ENCODE assay signal across 30 cellular contexts in the genomic region with DNA sequence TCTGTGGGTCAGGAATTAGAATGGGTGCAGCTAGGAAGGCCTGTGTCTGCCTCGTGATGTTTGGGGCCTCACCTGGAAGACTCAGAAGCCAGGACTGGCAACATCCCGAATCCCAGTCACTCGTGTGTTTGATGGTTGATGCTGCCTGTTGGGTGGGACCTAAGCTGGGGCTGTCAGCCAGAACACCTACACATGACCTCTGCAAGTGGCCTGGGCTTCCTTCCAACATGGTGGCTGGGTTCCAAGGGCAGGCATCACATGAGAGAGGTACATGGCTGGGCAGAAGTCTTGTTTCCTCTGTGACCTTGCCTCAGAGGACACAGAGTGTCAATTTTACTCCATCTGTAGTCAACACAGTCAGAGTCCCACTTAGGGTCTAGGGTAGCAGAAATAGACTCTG.
DNase-seq lines count a peak whose midpoint lies in the region; ATAC-seq, FAIRE-seq and TF ChIP-seq lines count a peak whose summit lies in the region.
"Had no signal": no experiment of that assay in that cellular context is flagged by ENCODE, and none has a peak within 500 bp of the region (broad histone marks: within the 10 kb centered on the region; RNA-seq: fewer than 3 reads in every experiment).

No MANE protein-coding gene starts in this region.

- CTCF ChIA-PET in HepG2 (lab: Yijun Ruan, JAX; ENCODE audit: low intra/inter-chr PET ratio, low total read pairs): no interaction called here

- no peak for TF ChIP-seq EP300 in HepG2 (IDR thresholded peaks at IDR 0.05; ENCODE audit: low read depth in 2 of 2, low read length in 2 of 2)
- no peak for TF ChIP-seq EP300 in HepG2 (CRISPR knock-in tag; IDR thresholded peaks at IDR 0.05; ENCODE audit: borderline replicate concordance)

- no peak overlapping the region for H3K27ac ChIP-seq in liver (ENCODE audit: low read depth in 1 of 2, low read length in 2 of 2)
- H3K27ac ChIP-seq in HepG2 (ENCODE audit: extremely low read length, insufficient read depth, low read length): no peak overlapping the region
- H3K27ac ChIP-seq in foreskin keratinocyte: no peak overlapping the region
- H3K27ac ChIP-seq: adrenal gland, body of pancreas, skin epidermis, testis, uterus had no signal

- in situ Hi-C loops in HepG2 (cut with HindIII; ENCODE audit: extremely low pct_ligation_motif_present, low pct_unique_long_range_greater_than_20kb): no loop called here

- H3K9ac ChIP-seq in liver (ENCODE audit: low read depth in 1 of 2, low read length in 2 of 2) (no peak overlapping the region), HepG2 (ENCODE audit: insufficient read depth, low read depth, low read length) (no peak overlapping the region)

- no peak for DNase-seq in HepG2 (ENCODE audit: low spot score)
- peak; percentile 5 for DNase-seq in RPMI8226
- DNase-seq in left lobe of liver (ENCODE audit: low spot score): peak; percentile 70
- no peak for DNase-seq in foreskin keratinocyte
- DNase-seq in NCI-H446 treated with DMSO at 0.1 percent for 48 hours (lab: John Stamatoyannopoulos, UW): no peak
- no peak for DNase-seq in DMS153 (lab: John Stamatoyannopoulos, UW)
- DNase-seq: ACHN; activated CD4-positive, alpha-beta T cell treated with anti-CD3 and anti-CD28 coated beads, Interleukin-2, amount 50 U/mL, for 48 hours; activated CD4-positive, CD25-positive, alpha-beta regulatory T cell treated with anti-CD3 and anti-CD28 coated beads, Interleukin-2, amount 50 U/mL, for 72 hours; activated naive CD4-positive, alpha-beta T cell treated with anti-CD3 and anti-CD28 coated beads, Interleukin-2, amount 10 ng/mL, durations not matched to agents 7 days and 5 days; BE2C; body of pancreas; CD8-positive, alpha-beta T cell; cerebellar nuclear complex; dermis blood vessel endothelial cell; endodermal cell; head of caudate nucleus; Karpas-422; kidney; NCI-H2227 treated with DMSO at 0.1 percent for 48 hours; NCI-H69; SIG-M5; stimulated activated naive CD8-positive, alpha-beta T cell treated with anti-CD3 and anti-CD28 coated beads, Interleukin-15, Interleukin-2, amounts not matched to agents 100 U/mL and 50 U/mL, for 24 hours; testis; uterus had no signal

- intact Hi-C loops in HepG2 (cut with micrococcal nuclease; ENCODE audit: unreplicated experiment): no loop called here

- no peak for FAIRE-seq in HepG2 (lab: Jason Lieb, UNC)
- FAIRE-seq: kidney had no signal

- H3K4me2 ChIP-seq in HepG2 (ENCODE audit: low read depth, low read length): no peak overlapping the region

- 60% methylated on average over 3 of the region's 3 CpGs for WGBS in liver
- 90% methylated on average over 2 of the region's 3 CpGs for WGBS in HepG2 (ENCODE audit: low lambda C conversion rate)

- H3K9me3 ChIP-seq in liver (ENCODE audit: control insufficient read depth in 4 of 4, low read length in 3 of 4): no peaks in the 10 kb centered on the region
- H3K9me3 ChIP-seq in HepG2 (ENCODE audit: low read length): no peaks in the 10 kb centered on the region
- H3K9me3 ChIP-seq: adrenal gland, body of pancreas, HAP-1, testis, uterus had no signal

- no peak for TF ChIP-seq POLR2A in HepG2 (IDR thresholded peaks at IDR 0.05; ENCODE audit: insufficient read depth in 1 of 2, low read depth in 2 of 2, low read length in 2 of 2)

- H3K4me3 ChIP-seq in liver (ENCODE audit: low read depth in 1 of 3, low read length in 3 of 3) (no peak overlapping the region), HepG2 (replicated peaks in 1 of 3; ENCODE audit: insufficient read depth in 1 of 3, low read depth in 2 of 3, low read length in 3 of 3) (no peak overlapping the region)
- H3K4me3 ChIP-seq: adrenal gland, body of pancreas, HAP-1, skin epidermis, testis, uterus had no signal

- H3K79me2 ChIP-seq in HepG2 (ENCODE audit: insufficient read depth, low read length): no peaks in the 10 kb centered on the region

- H3K36me3 ChIP-seq in liver (ENCODE audit: control insufficient read depth in 4 of 4, insufficient read depth in 3 of 4, low read depth in 1 of 4, low read length in 3 of 4) (no peaks in the 10 kb centered on the region), HepG2 (replicated peaks in 1 of 2; ENCODE audit: control insufficient read depth in 1 of 2, insufficient read depth in 2 of 2, low read length in 2 of 2) (peaks cover 2 to 10% of the 10 kb centered on the region in 2 experiments; a peak in 2 of 5 replicates)
- H3K36me3 ChIP-seq: adrenal gland, BE2C, HAP-1, uterus had no signal

- no peak for ATAC-seq in HepG2
- peak; percentile 82 for ATAC-seq in left lobe of liver
- ATAC-seq in foreskin keratinocyte: no peak
- ATAC-seq: body of pancreas; CD8-positive, alpha-beta T cell; Panc1; stimulated activated naive CD8-positive, alpha-beta T cell treated with anti-CD3 and anti-CD28 coated beads, Interleukin-15, Interleukin-2, amounts not matched to agents 100 U/mL and 50 U/mL, for 24 hours had no signal

- TF ChIP-seq RAD21 in liver (IDR thresholded peaks at IDR 0.05): no peak
- TF ChIP-seq RAD21 in HepG2 (CRISPR knock-in tag; IDR thresholded peaks at IDR 0.05): no peak

- H2AFZ ChIP-seq in HepG2 (ENCODE audit: low read length): no peak overlapping the region

- H3K4me1 ChIP-seq in liver (ENCODE audit: control insufficient read depth in 4 of 4, insufficient read depth in 4 of 4, low read length in 3 of 4) (no peaks in the 10 kb centered on the region), HepG2 (ENCODE audit: insufficient read depth, low read length) (no peaks in the 10 kb centered on the region), foreskin keratinocyte (no peaks in the 10 kb centered on the region)
- H3K4me1 ChIP-seq: adrenal gland, BE2C, body of pancreas, HAP-1, testis, uterus had no signal

- H3K27me3 ChIP-seq in liver (ENCODE audit: control insufficient read depth in 4 of 4, insufficient read depth in 4 of 4, low read length in 3 of 4) (no peaks in the 10 kb centered on the region), HepG2 (ENCODE audit: control insufficient read depth in 1 of 2, insufficient read depth in 2 of 2, low read length in 2 of 2) (no peaks in the 10 kb centered on the region), foreskin keratinocyte (no peaks in the 10 kb centered on the region)
- H3K27me3 ChIP-seq: adrenal gland, BE2C, body of pancreas, testis, uterus had no signal

- H4K20me1 ChIP-seq in HepG2 (ENCODE audit: insufficient read depth, low read length): no peaks in the 10 kb centered on the region

- TF ChIP-seq CTCF in liver (IDR thresholded peaks at IDR 0.05; ENCODE audit: low read depth, low read length, missing input control): no peak
- TF ChIP-seq CTCF in HepG2 (CRISPR knock-in tag; IDR thresholded peaks at IDR 0.05): no peak
- TF ChIP-seq CTCF in foreskin keratinocyte (conservative IDR thresholded peaks at IDR 0.05): no peak

- no TSS peak for BruUV-seq in HepG2 (replicated peaks; lab: Mats Ljungman, UMichigan)

- POLR2A ChIA-PET in HepG2 (lab: Yijun Ruan, JAX): no interaction called here

TF ChIP-seq in liver, 16 proteins besides CTCF, POLR2A, EP300 and RAD21:
- peak; percentile 55 to 69 for TF ChIP-seq HNF4A (conservative IDR thresholded peaks at IDR 0.05)
- peak; percentile 17 to 71 for TF ChIP-seq RXRA (IDR thresholded peaks at IDR 0.05)
- TF ChIP-seq, protein P1, sequence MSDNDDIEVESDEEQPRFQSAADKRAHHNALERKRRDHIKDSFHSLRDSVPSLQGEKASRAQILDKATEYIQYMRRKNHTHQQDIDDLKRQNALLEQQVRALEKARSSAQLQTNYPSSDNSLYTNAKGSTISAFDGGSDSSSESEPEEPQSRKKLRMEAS (IDR thresholded peaks at IDR 0.05): no peak
- TF ChIP-seq FOXA1 (IDR thresholded peaks at IDR 0.05): peak; percentile 12

TF ChIP-seq in HepG2, 621 proteins besides CTCF, POLR2A, EP300 and RAD21:
- TF ChIP-seq MIXL1 (CRISPR knock-in tag; IDR thresholded peaks at IDR 0.05): no peak
- TF ChIP-seq SMYD3 (CRISPR knock-in tag; IDR thresholded peaks at IDR 0.05): no peak
- no peak for TF ChIP-seq NRL (CRISPR knock-in tag; IDR thresholded peaks at IDR 0.05; ENCODE audit: borderline replicate concordance)
- TF ChIP-seq ZNF264 (CRISPR knock-in tag; IDR thresholded peaks at IDR 0.05): no peak
- TF ChIP-seq, protein P2, sequence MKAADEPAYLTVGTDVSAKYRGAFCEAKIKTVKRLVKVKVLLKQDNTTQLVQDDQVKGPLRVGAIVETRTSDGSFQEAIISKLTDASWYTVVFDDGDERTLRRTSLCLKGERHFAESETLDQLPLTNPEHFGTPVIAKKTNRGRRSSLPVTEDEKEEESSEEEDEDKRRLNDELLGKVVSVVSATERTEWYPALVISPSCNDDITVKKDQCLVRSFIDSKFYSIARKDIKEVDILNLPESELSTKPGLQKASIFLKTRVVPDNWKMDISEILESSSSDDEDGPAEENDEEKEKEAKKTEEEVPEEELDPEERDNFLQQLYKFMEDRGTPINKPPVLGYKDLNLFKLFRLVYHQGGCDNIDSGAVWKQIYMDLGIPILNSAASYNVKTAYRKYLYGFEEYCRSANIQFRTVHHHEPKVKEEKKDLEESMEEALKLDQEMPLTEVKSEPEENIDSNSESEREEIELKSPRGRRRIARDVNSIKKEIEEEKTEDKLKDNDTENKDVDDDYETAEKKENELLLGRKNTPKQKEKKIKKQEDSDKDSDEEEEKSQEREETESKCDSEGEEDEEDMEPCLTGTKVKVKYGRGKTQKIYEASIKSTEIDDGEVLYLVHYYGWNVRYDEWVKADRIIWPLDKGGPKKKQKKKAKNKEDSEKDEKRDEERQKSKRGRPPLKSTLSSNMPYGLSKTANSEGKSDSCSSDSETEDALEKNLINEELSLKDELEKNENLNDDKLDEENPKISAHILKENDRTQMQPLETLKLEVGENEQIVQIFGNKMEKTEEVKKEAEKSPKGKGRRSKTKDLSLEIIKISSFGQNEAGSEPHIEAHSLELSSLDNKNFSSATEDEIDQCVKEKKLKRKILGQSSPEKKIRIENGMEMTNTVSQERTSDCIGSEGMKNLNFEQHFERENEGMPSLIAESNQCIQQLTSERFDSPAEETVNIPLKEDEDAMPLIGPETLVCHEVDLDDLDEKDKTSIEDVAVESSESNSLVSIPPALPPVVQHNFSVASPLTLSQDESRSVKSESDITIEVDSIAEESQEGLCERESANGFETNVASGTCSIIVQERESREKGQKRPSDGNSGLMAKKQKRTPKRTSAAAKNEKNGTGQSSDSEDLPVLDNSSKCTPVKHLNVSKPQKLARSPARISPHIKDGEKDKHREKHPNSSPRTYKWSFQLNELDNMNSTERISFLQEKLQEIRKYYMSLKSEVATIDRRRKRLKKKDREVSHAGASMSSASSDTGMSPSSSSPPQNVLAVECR (CRISPR knock-in tag; IDR thresholded peaks at IDR 0.05; ENCODE audit: borderline replicate concordance): no peak
- no peak for TF ChIP-seq PCBP2 (optimal IDR thresholded peaks at IDR 0.05; ENCODE audit: low read depth, low read length, poor library complexity, severe bottlenecking)

Comparison
In these comparisons a context has a peak if more than half of its experiments do, and no peak if none do; other contexts are left out.
1. DNase-seq: peak in RPMI8226 (single experiment) and left lobe of liver (single experiment); none in HepG2 (single experiment), foreskin keratinocyte (0 of 2), NCI-H446 treated with DMSO at 0.1 percent for 48 hours (single experiment) and DMS153 (single experiment).